In genomic region chr9:41787964-41788363, GRCh38 we compare ENCODE assay signal across 7 cellular contexts.
DNase-seq lines count a peak whose midpoint lies in the region; ATAC-seq and TF ChIP-seq lines count a peak whose summit lies in the region.
"Not testable (repeated sequence)": the region's sequence is repeated elsewhere in the genome, so short reads cannot be mapped to it uniquely, and the experiment has no call there.

No MANE protein-coding gene starts in this region.

- H3K36me3 ChIP-seq in Karpas-422 (ENCODE audit: insufficient read depth, low read length) = not testable (repeated sequence)

- H3K4me1 Mint-ChIP-seq in osteocyte (ENCODE audit: unreplicated experiment) = not testable (repeated sequence)

- DNase-seq in CD1c-positive myeloid dendritic cell (ENCODE audit: extremely low spot score) (peak; percentile 44), Karpas-422 (peak; percentile 32), osteocyte (ENCODE audit: extremely low spot score, unreplicated experiment) (peak; percentile 2)

- not testable (repeated sequence) for H3K4me3 Mint-ChIP-seq in osteocyte (ENCODE audit: unreplicated experiment)

- not testable (repeated sequence) for H3K4me1 ChIP-seq in Karpas-422 (ENCODE audit: low read length)

- not testable (repeated sequence) for H3K4me2 ChIP-seq in Karpas-422 (ENCODE audit: low read depth, low read length, poor library complexity, severe bottlenecking)

- H3K9me3 ChIP-seq in Karpas-422 (ENCODE audit: low read length) = not testable (repeated sequence)

- not testable (repeated sequence) for H3K27ac Mint-ChIP-seq in osteocyte (ENCODE audit: unreplicated experiment)

- ATAC-seq in GM18520 (IDR thresholded peaks at IDR 0.05; ENCODE audit: unreplicated experiment) = peak; percentile 44
- peak; percentile 57 for ATAC-seq in GM19025 (IDR thresholded peaks at IDR 0.05; ENCODE audit: low read depth, unreplicated experiment)
- ATAC-seq in GM21723 (IDR thresholded peaks at IDR 0.05; ENCODE audit: unreplicated experiment) = peak; percentile 66
- peak; percentile 42 for ATAC-seq in HG02885 (IDR thresholded peaks at IDR 0.05; ENCODE audit: poor library complexity, unreplicated experiment)

- not testable (repeated sequence) for H3K9me2 ChIP-seq in Karpas-422 (replicated peaks; ENCODE audit: insufficient read depth, low read length)

- not testable (repeated sequence) for H3K27ac ChIP-seq in Karpas-422 (ENCODE audit: low read length)

- H3K79me2 ChIP-seq in Karpas-422 (ENCODE audit: low read length) = not testable (repeated sequence)

- H4K20me1 ChIP-seq in Karpas-422 (ENCODE audit: insufficient read depth, low read depth, low read length) = not testable (repeated sequence)

- H3K27me3 Mint-ChIP-seq in osteocyte (ENCODE audit: unreplicated experiment) = not testable (repeated sequence)

- not testable (repeated sequence) for H3K4me3 ChIP-seq in Karpas-422 (ENCODE audit: low read length)

- not testable (repeated sequence) for H2AFZ ChIP-seq in Karpas-422 (ENCODE audit: low read length)

- H3K27me3 ChIP-seq in Karpas-422 (ENCODE audit: low read length) = not testable (repeated sequence)

- not testable (repeated sequence) for H3K36me3 Mint-ChIP-seq in osteocyte (ENCODE audit: unreplicated experiment)

- H3K9me3 Mint-ChIP-seq in osteocyte (ENCODE audit: unreplicated experiment) = not testable (repeated sequence)

- not testable (repeated sequence) for H3K9ac ChIP-seq in Karpas-422 (ENCODE audit: low read length)

- not testable (repeated sequence) for TF ChIP-seq CTCF in osteocyte (IDR thresholded peaks at IDR 0.05)
